30 cellular contexts compared by ENCODE assay signal in the genomic region with DNA sequence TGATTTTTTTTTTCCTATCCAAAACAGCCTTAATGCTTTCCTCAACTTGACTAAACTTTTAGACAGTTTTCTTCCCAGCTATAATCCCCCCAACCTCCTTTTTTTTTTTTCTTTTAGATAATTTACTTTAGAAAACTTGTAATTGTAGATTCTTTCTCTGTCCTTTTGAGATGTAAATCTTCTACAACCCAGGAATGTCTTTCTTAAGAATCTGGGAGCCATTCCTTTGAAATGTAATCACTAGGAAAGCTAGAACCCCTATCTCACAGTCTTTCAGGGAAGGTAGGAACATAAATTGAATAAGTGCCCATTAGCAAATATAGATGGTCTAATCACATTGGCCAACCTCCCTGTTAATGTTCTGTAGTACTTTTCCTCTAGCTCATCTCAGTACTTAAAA.
"Had no signal": no experiment of that assay in that cellular context is flagged by ENCODE, and none has a peak within 500 bp of the region (broad histone marks: within the 10 kb centered on the region; RNA-seq: fewer than 3 reads in every experiment).

No MANE protein-coding gene starts in this region.

- H3K9me3 ChIP-seq: esophagus muscularis mucosa, gastroesophageal sphincter, mucosa of descending colon, prostate gland, right atrium auricular region, testis, tibial artery had no signal

- H3K27me3 Mint-ChIP-seq: memory B cell; naive B cell; natural killer cell treated with Interleukin-12 subunit alpha and Interleukin-12 subunit beta and Interleukin-15 and Interleukin-18, amount 100 ng/mL, for 72 hours; type B pancreatic cell had no signal

- H3K4me1 Mint-ChIP-seq: memory B cell; mesothelial cell of epicardium; naive B cell; neural crest cell; stimulated activated effector memory CD8-positive, alpha-beta T cell treated with anti-CD3 and anti-CD28 coated beads, Interleukin-12 subunit alpha, Interleukin-12 subunit beta, amount 100 ng/mL, for 72 hours had no signal

- DNase-seq: dermis blood vessel endothelial cell; effector memory CD4-positive, alpha-beta T cell; foreskin keratinocyte; heart left ventricle; kidney; mucosa of descending colon; naive B cell; stimulated activated CD4-positive, alpha-beta T cell treated with anti-CD3 and anti-CD28 coated beads, Interleukin-12 subunit alpha, Interleukin-12 subunit beta, amount 100 ng/mL, for 4 hours; stimulated activated CD4-positive, alpha-beta T cell treated with anti-CD3 and anti-CD28 coated beads, Interleukin-2, amount 100 ng/mL, for 24 hours; stimulated activated CD4-positive, alpha-beta T cell treated with anti-CD3 and anti-CD28 coated beads, Interleukin-4, amount 100 ng/mL, for 24 hours; stimulated activated naive CD4-positive, alpha-beta T cell treated with Interleukin-2 at 50 U/mL for 16 hours; substantia nigra; testis; tibial artery had no signal

- H3K27ac ChIP-seq: coronary artery, esophagus muscularis mucosa, foreskin keratinocyte, gastroesophageal sphincter, heart left ventricle, hepatocyte, prostate gland, right atrium auricular region, testis, tibial artery had no signal

- H3K9me3 Mint-ChIP-seq: neural crest cell, type B pancreatic cell had no signal

- ATAC-seq: foreskin keratinocyte; gastroesophageal sphincter; heart left ventricle; left lobe of liver; mucosa of descending colon; natural killer cell treated with Interleukin-12 subunit alpha and Interleukin-12 subunit beta and Interleukin-15 and Interleukin-18, amount 100 ng/mL, for 72 hours; sciatic nerve; stimulated activated effector memory CD8-positive, alpha-beta T cell treated with anti-CD3 and anti-CD28 coated beads, Interleukin-12 subunit alpha, Interleukin-12 subunit beta, amount 100 ng/mL, for 72 hours had no signal

- H3K4me1 ChIP-seq: esophagus muscularis mucosa, foreskin keratinocyte, gastroesophageal sphincter, heart left ventricle, prostate gland, right atrium auricular region, testis, tibial artery had no signal

- H3K27ac Mint-ChIP-seq: memory B cell; mesothelial cell of epicardium; naive B cell; natural killer cell treated with Interleukin-12 subunit alpha and Interleukin-12 subunit beta and Interleukin-15 and Interleukin-18, amount 100 ng/mL, for 72 hours; stimulated activated effector memory CD8-positive, alpha-beta T cell treated with anti-CD3 and anti-CD28 coated beads, Interleukin-12 subunit alpha, Interleukin-12 subunit beta, amount 100 ng/mL, for 72 hours; type B pancreatic cell had no signal

- H3K36me3 Mint-ChIP-seq: memory B cell; mesothelial cell of epicardium; naive B cell; natural killer cell treated with Interleukin-12 subunit alpha and Interleukin-12 subunit beta and Interleukin-15 and Interleukin-18, amount 100 ng/mL, for 72 hours; stimulated activated effector memory CD8-positive, alpha-beta T cell treated with anti-CD3 and anti-CD28 coated beads, Interleukin-12 subunit alpha, Interleukin-12 subunit beta, amount 100 ng/mL, for 72 hours; type B pancreatic cell had no signal

- H3K27me3 ChIP-seq: esophagus muscularis mucosa, foreskin keratinocyte, gastroesophageal sphincter, heart left ventricle, hepatocyte, right atrium auricular region, testis, tibial artery had no signal

- H3K36me3 ChIP-seq: esophagus muscularis mucosa, gastroesophageal sphincter, heart left ventricle, prostate gland, right atrium auricular region, tibial artery had no signal

- H3K4me3 ChIP-seq: coronary artery, esophagus muscularis mucosa, gastroesophageal sphincter, heart left ventricle, hepatocyte, lung, mucosa of descending colon, prostate gland, right atrium auricular region, smooth muscle cell, testis, tibial artery had no signal

- H3K4me3 Mint-ChIP-seq: memory B cell; mesothelial cell of epicardium; naive B cell; natural killer cell treated with Interleukin-12 subunit alpha and Interleukin-12 subunit beta and Interleukin-15 and Interleukin-18, amount 100 ng/mL, for 72 hours; neural crest cell; stimulated activated effector memory CD8-positive, alpha-beta T cell treated with anti-CD3 and anti-CD28 coated beads, Interleukin-12 subunit alpha, Interleukin-12 subunit beta, amount 100 ng/mL, for 72 hours; type B pancreatic cell had no signal
